Comparison of ENCODE assay signal across 8 cellular contexts in the genomic region with DNA sequence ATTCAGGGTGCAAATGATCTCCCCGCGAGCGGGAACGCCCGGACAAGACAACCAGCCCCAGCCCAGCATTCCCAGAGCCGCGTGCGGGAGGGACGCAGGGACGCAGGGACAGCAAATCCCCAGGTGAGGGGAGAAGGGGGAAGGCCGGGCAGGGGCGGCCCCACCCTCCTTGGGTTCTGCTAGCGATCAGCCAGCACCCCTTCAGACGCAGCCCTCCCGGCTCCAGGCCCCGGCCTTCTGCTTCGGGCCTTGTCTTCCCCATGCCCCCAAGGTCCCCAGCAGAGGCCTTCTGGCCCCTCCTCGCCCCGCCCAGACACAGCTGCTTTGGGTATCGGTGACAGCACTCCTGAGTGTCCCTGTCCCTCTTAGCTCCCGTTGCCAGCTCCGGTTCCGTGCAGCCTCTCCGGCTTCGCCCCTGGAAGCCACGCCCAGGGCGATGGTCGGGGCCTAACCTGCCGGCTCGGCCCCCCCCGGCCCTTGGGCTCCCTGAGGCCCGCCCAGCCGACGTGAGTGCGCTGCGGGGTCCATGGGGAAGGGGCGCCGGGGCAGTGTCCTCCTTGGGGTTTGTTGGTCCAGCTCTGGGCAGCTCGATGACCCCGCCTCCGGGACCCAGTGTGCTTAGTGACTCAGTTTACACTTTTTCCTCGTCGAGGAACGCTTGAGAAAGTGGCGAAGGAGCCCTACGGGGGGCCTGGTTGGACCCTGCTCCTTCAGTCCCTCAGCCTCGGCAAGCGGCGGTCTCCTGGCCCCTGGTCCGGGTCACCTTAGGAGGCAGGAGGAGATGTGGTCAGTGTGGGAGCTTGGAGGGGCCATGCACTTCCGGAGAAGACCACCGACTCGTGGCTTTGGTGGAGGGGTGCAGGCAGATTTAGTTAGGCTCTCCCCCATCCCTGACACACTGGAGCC. TPM values are rescaled to one million over a fixed set of nuclear protein-coding genes. Genes with fewer than 3 reads are reported as not detected.
DNase-seq lines count a peak whose midpoint lies in the region; ATAC-seq and TF ChIP-seq lines count a peak whose summit lies in the region.

No MANE protein-coding gene starts in this region.

- no peaks in the 10 kb centered on the region for H3K9me3 Mint-ChIP-seq in activated CD8-positive, alpha-beta T cell treated with anti-CD3 and anti-CD28 coated beads for 36 hours
- no peaks in the 10 kb centered on the region for H3K9me3 Mint-ChIP-seq in stimulated activated memory B cell treated with anti-CD40 and anti-IgM and Interleukin-4, amounts not matched to agents 10 μg/mL and 1 μg/mL and 100 μg/mL, for 72 hours

- POLR2A ChIA-PET in activated CD8-positive, alpha-beta T cell treated with anti-CD3 and anti-CD28 coated beads for 36 hours (lab: Charles Lee), result interaction anchor here (0.6 to 7.1 kb wide), 5 partner anchors 8 to 260 kb away, joined by 3 to 77 read pairs (median 5); a partner anchor contains a TSS

- peak overlapping the region; percentile 79 for H3K4me2 ChIP-seq in hepatocyte

- intact Hi-C loops in activated CD8-positive, alpha-beta T cell treated with anti-CD3 and anti-CD28 coated beads for 36 hours (cut with micrococcal nuclease), result no loop called here

- H3K9me2 ChIP-seq in hepatocyte (replicated peaks; ENCODE audit: insufficient read depth), result no peaks in the 10 kb centered on the region

- peaks cover 86% of the 10 kb centered on the region for H3K27me3 ChIP-seq in hepatocyte

- H3K79me2 ChIP-seq in hepatocyte, result no peaks in the 10 kb centered on the region

- TF ChIP-seq CTCF in activated CD8-positive, alpha-beta T cell treated with anti-CD3 and anti-CD28 coated beads for 36 hours (IDR thresholded peaks at IDR 0.05), result no peak
- no peak for TF ChIP-seq CTCF in hepatocyte (IDR thresholded peaks at IDR 0.05; ENCODE audit: poor library complexity)

- peaks cover 34% of the 10 kb centered on the region for H3K27me3 Mint-ChIP-seq in activated CD8-positive, alpha-beta T cell treated with anti-CD3 and anti-CD28 coated beads for 36 hours
- H3K27me3 Mint-ChIP-seq in stimulated activated memory B cell treated with anti-CD40 and anti-IgM and Interleukin-4, amounts not matched to agents 10 μg/mL and 1 μg/mL and 100 μg/mL, for 72 hours, result peaks cover 24% of the 10 kb centered on the region

- no peaks in the 10 kb centered on the region for H3K36me3 ChIP-seq in hepatocyte (replicated peaks; ENCODE audit: insufficient read depth, low read depth)

- no peak overlapping the region for H2AFZ ChIP-seq in hepatocyte

- WGBS in hepatocyte (ENCODE audit: low lambda C conversion rate, missing lambda C conversion rate), result 3% methylated on average over 33 of the region's 53 CpGs

- H3K4me3 ChIP-seq in hepatocyte, result no peak overlapping the region

- H3K4me1 ChIP-seq in hepatocyte (ENCODE audit: insufficient read depth), result peaks cover 33% of the 10 kb centered on the region

- CTCF ChIA-PET in activated CD8-positive, alpha-beta T cell treated with anti-CD3 and anti-CD28 coated beads for 36 hours (lab: Charles Lee), result interaction anchor here (0.8 to 5.3 kb wide), 3 partner anchors 8 to 25 kb away, joined by 3 to 60 read pairs (median 5); no protein-coding TSS in a partner anchor

- ATAC-seq in activated CD8-positive, alpha-beta T cell treated with anti-CD3 and anti-CD28 coated beads for 36 hours, result peak; percentile 17
- peak; percentile 25 for ATAC-seq in stimulated activated memory B cell treated with anti-CD40 and anti-IgM and Interleukin-4, amounts not matched to agents 10 μg/mL and 1 μg/mL and 100 μg/mL, for 72 hours

- H4K20me1 ChIP-seq in hepatocyte (ENCODE audit: insufficient read depth, poor library complexity, severe bottlenecking), result no peaks in the 10 kb centered on the region

- peak overlapping the region; percentile 64 for H3K4me3 Mint-ChIP-seq in activated CD8-positive, alpha-beta T cell treated with anti-CD3 and anti-CD28 coated beads for 36 hours
- peak overlapping the region; percentile 80 for H3K4me3 Mint-ChIP-seq in stimulated activated memory B cell treated with anti-CD40 and anti-IgM and Interleukin-4, amounts not matched to agents 10 μg/mL and 1 μg/mL and 100 μg/mL, for 72 hours

- no peak overlapping the region for H3K27ac ChIP-seq in hepatocyte

- DNase-seq in NCI-H2196 (lab: John Stamatoyannopoulos, UW; ENCODE audit: unreplicated experiment) (peak; percentile 26), NCI-H2196 treated with DMSO at 0.1 percent for 48 hours (lab: John Stamatoyannopoulos, UW; ENCODE audit: unreplicated experiment) (no peak), hepatocyte (ENCODE audit: low spot score) (peak; percentile 25), HCEC 1CT (no peak), AML-193 (lab: John Stamatoyannopoulos, UW) (no peak), LoVo (ENCODE audit: low spot score) (no peak)
- DNase-seq in activated CD8-positive, alpha-beta T cell treated with anti-CD3 and anti-CD28 coated beads for 36 hours, result peak; percentile 52

- H3K27ac Mint-ChIP-seq in activated CD8-positive, alpha-beta T cell treated with anti-CD3 and anti-CD28 coated beads for 36 hours, result no peak overlapping the region
- H3K27ac Mint-ChIP-seq in stimulated activated memory B cell treated with anti-CD40 and anti-IgM and Interleukin-4, amounts not matched to agents 10 μg/mL and 1 μg/mL and 100 μg/mL, for 72 hours, result peak overlapping the region; percentile 49

- H3K36me3 Mint-ChIP-seq in activated CD8-positive, alpha-beta T cell treated with anti-CD3 and anti-CD28 coated beads for 36 hours (ENCODE audit: low read depth), result no peaks in the 10 kb centered on the region
- H3K36me3 Mint-ChIP-seq in stimulated activated memory B cell treated with anti-CD40 and anti-IgM and Interleukin-4, amounts not matched to agents 10 μg/mL and 1 μg/mL and 100 μg/mL, for 72 hours, result no peaks in the 10 kb centered on the region

- H3K9me3 ChIP-seq in hepatocyte (ENCODE audit: low read depth), result no peaks in the 10 kb centered on the region

- peaks cover 38% of the 10 kb centered on the region for H3K4me1 Mint-ChIP-seq in activated CD8-positive, alpha-beta T cell treated with anti-CD3 and anti-CD28 coated beads for 36 hours (ENCODE audit: low read depth)
- peaks cover 45% of the 10 kb centered on the region for H3K4me1 Mint-ChIP-seq in stimulated activated memory B cell treated with anti-CD40 and anti-IgM and Interleukin-4, amounts not matched to agents 10 μg/mL and 1 μg/mL and 100 μg/mL, for 72 hours

RNA-seq across cellular contexts. Expression of a gene that starts 50.5 kb away (rescaled TPM):
- total RNA-seq in activated CD8-positive, alpha-beta T cell treated with anti-CD3 and anti-CD28 coated beads for 36 hours, result 100 to 1,000 TPM; 132 to 141 TPM
- 58.8 and 64.7 TPM in 2 replicates for total RNA-seq in hepatocyte
- polyA plus RNA-seq in hepatocyte, result 51.6 and 53.1 TPM in 2 replicates

Comparison
In these comparisons a context has a peak if more than half of its experiments do, and no peak if none do; other contexts are left out.
1. DNase-seq: peak in NCI-H2196 (single experiment), activated CD8-positive, alpha-beta T cell treated with anti-CD3 and anti-CD28 coated beads for 36 hours (single experiment) and hepatocyte (single experiment); none in NCI-H2196 treated with DMSO at 0.1 percent for 48 hours (single experiment), HCEC 1CT (single experiment), AML-193 (0 of 2) and LoVo (single experiment).